Comparison of ENCODE assay signal across 15 cellular contexts in the genomic region with DNA sequence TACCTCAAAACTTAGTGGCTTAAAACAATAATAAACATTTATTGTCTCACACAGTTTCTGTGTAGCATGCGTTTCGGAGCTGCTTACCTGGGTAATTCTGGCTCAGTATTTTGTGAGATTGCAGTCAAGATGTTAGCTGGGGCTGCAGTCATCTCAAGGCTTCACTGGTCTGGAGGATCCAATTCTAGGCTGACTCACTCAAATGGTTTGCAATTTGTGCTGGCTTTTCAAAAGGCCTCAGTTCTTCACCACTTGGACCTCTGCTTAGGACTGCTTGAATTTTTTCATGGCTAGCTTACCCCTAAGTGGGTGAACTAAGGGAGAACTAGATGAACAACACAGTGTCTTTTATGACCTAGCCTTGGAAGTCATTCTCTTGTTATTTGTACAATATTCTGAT.
"Had no signal": no experiment of that assay in that cellular context is flagged by ENCODE, and none has a peak within 500 bp of the region (broad histone marks: within the 10 kb centered on the region; RNA-seq: fewer than 3 reads in every experiment).

No MANE protein-coding gene starts in this region.

- H3K36me3 ChIP-seq: adrenal gland, sigmoid colon, upper lobe of right lung had no signal

- H3K4me3 ChIP-seq: adrenal gland, coronary artery, lung, sigmoid colon, spleen, upper lobe of right lung had no signal

- H3K27me3 ChIP-seq: adrenal gland, sigmoid colon, spleen, upper lobe of right lung had no signal

- DNase-seq: activated CD4-positive, alpha-beta T cell treated with anti-CD3 and anti-CD28 coated beads for 36 hours; activated CD4-positive, alpha-beta T cell treated with anti-CD3 and anti-CD28 coated beads, Interleukin-2, amount 50 U/mL, for 48 hours; activated gamma-delta T cell; central memory CD4-positive, alpha-beta T cell; hippocampal formation; islet precursor cell; nephron progenitor cell; nucleus accumbens; sigmoid colon; spleen; stimulated activated naive B cell treated with anti-CD40 and anti-IgM and Interleukin-4, amounts not matched to agents 10 μg/mL and 1 μg/mL and 100 μg/mL, for 72 hours; upper lobe of right lung had no signal

- H3K4me1 ChIP-seq: adrenal gland, sigmoid colon, upper lobe of right lung had no signal

- H3K27ac ChIP-seq: adrenal gland, coronary artery, sigmoid colon, spleen, upper lobe of right lung had no signal

- ATAC-seq: activated CD4-positive, alpha-beta T cell treated with anti-CD3 and anti-CD28 coated beads for 36 hours; stimulated activated naive B cell treated with anti-CD40 and anti-IgM and Interleukin-4, amounts not matched to agents 10 μg/mL and 1 μg/mL and 100 μg/mL, for 72 hours; upper lobe of right lung had no signal
